Comparison of ENCODE assay signal across 31 cellular contexts in the genomic region with DNA sequence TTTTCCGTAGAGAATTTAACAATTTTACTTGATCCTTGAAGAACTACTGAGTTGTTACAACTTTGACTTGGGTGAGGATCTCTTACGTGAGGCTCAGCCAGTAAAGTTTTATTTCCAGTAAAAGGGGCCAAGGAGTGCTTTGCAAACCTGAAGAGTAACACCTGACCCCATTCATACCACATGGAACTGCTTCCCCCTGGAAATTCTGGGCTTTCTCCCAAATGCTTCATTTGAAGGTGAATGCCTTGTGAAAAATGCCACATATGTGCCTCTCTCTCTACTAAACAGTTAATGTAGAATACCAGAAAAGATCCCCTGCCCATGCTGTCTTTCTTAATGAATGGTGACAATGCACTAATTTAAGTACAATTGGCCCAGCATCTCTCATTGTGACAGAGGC.
"Had no signal": no experiment of that assay in that cellular context is flagged by ENCODE, and none has a peak within 500 bp of the region (broad histone marks: within the 10 kb centered on the region; RNA-seq: fewer than 3 reads in every experiment).

No MANE protein-coding gene starts in this region.

- H3K27me3 Mint-ChIP-seq: activated CD4-positive, alpha-beta T cell treated with anti-CD3 and anti-CD28 coated beads for 36 hours; activated CD4-positive, alpha-beta T cell treated with anti-CD3 and anti-CD28 coated beads, Interleukin-2, amount 10 ng/mL, durations not matched to agents 7 days and 5 days; activated naive CD4-positive, alpha-beta T cell treated with anti-CD3 and anti-CD28 coated beads, Interleukin-2, amount 50 U/mL, for 24 hours; activated naive CD8-positive, alpha-beta T cell treated with anti-CD3 and anti-CD28 coated beads, Interleukin-2, amount 10 ng/mL, durations not matched to agents 7 days and 5 days; activated T-cell treated with anti-CD3 and anti-CD28 coated beads, Interleukin-2, amount 50 U/mL, for 24 hours had no signal

- ATAC-seq: activated CD4-positive, alpha-beta T cell treated with anti-CD3 and anti-CD28 coated beads for 36 hours; activated CD4-positive, CD25-positive, alpha-beta regulatory T cell treated with anti-CD3 and anti-CD28 coated beads, Interleukin-2, amount 50 U/mL, for 24 hours; activated CD8-positive, alpha-beta T cell treated with anti-CD3 and anti-CD28 coated beads, Interleukin-2, amount 10 ng/mL, durations not matched to agents 7 days and 5 days; body of pancreas; Panc1; WTC11 had no signal

- DNase-seq: activated CD4-positive, alpha-beta T cell treated with anti-CD3 and anti-CD28 coated beads for 36 hours; activated CD4-positive, alpha-beta T cell treated with anti-CD3 and anti-CD28 coated beads, Interleukin-2, amount 10 ng/mL, durations not matched to agents 7 days and 5 days; activated CD4-positive, alpha-beta T cell treated with anti-CD3 and anti-CD28 coated beads, Interleukin-2, amount 50 U/mL, for 48 hours; activated CD8-positive, alpha-beta T cell treated with anti-CD3 and anti-CD28 coated beads, Interleukin-2, amount 10 ng/mL, durations not matched to agents 7 days and 5 days; activated gamma-delta T cell; activated naive CD4-positive, alpha-beta T cell treated with Interleukin-2 at 50 U/mL for 16 hours; activated naive CD8-positive, alpha-beta T cell treated with anti-CD3 and anti-CD28 coated beads, Interleukin-2, amount 10 ng/mL, durations not matched to agents 7 days and 5 days; activated T-cell treated with anti-CD3 and anti-CD28 coated beads, Interleukin-2, amount 50 U/mL, for 24 hours; amygdala; body of pancreas; Kasumi-1; KG1; MG63; NCI-H1048; NCI-H1105 treated with DMSO at 0.1 percent for 48 hours; NCI-H1436; NCI-H1930; NCI-H2081 treated with DMSO at 0.1 percent for 48 hours; NCI-H226; NCI-H446 treated with DMSO at 0.1 percent for 48 hours; SHP77; SJCRH30 had no signal

- H3K27ac Mint-ChIP-seq: activated CD4-positive, alpha-beta T cell treated with anti-CD3 and anti-CD28 coated beads for 36 hours; activated CD4-positive, alpha-beta T cell treated with anti-CD3 and anti-CD28 coated beads, Interleukin-2, amount 10 ng/mL, durations not matched to agents 7 days and 5 days; activated CD8-positive, alpha-beta T cell treated with anti-CD3 and anti-CD28 coated beads, Interleukin-2, amount 10 ng/mL, durations not matched to agents 7 days and 5 days; activated naive CD4-positive, alpha-beta T cell treated with anti-CD3 and anti-CD28 coated beads, Interleukin-2, amount 50 U/mL, for 24 hours; activated naive CD8-positive, alpha-beta T cell treated with anti-CD3 and anti-CD28 coated beads, Interleukin-2, amount 10 ng/mL, durations not matched to agents 7 days and 5 days; activated T-cell treated with anti-CD3 and anti-CD28 coated beads, Interleukin-2, amount 50 U/mL, for 24 hours; activated T-helper 2 cell treated with anti-CD3 and anti-CD28 coated beads, Interferon-gamma antibody, Interleukin-2, Interleukin-4, amounts not matched to agents 10 μg/mL and 5 μg/mL and 100 μg/mL, durations not matched to agents 14 hours and 24 hours and 36 hours; WTC11 had no signal

- FAIRE-seq: TTC549 had no signal

- H3K27me3 ChIP-seq: ascending aorta, body of pancreas, breast epithelium, MG63, SJCRH30 had no signal

- H3K9me3 Mint-ChIP-seq: activated naive CD4-positive, alpha-beta T cell treated with anti-CD3 and anti-CD28 coated beads, Interleukin-2, amount 50 U/mL, for 24 hours; activated naive CD8-positive, alpha-beta T cell treated with anti-CD3 and anti-CD28 coated beads, Interleukin-2, amount 10 ng/mL, durations not matched to agents 7 days and 5 days; activated T-helper 2 cell treated with anti-CD3 and anti-CD28 coated beads, Interferon-gamma antibody, Interleukin-2, Interleukin-4, amounts not matched to agents 10 μg/mL and 5 μg/mL and 100 μg/mL, durations not matched to agents 14 hours and 24 hours and 36 hours; WTC11 had no signal

- H3K4me1 Mint-ChIP-seq: activated CD4-positive, alpha-beta T cell treated with anti-CD3 and anti-CD28 coated beads for 36 hours; activated CD4-positive, alpha-beta T cell treated with anti-CD3 and anti-CD28 coated beads, Interleukin-2, amount 10 ng/mL, durations not matched to agents 7 days and 5 days; activated naive CD4-positive, alpha-beta T cell treated with anti-CD3 and anti-CD28 coated beads, Interleukin-2, amount 50 U/mL, for 24 hours; activated naive CD8-positive, alpha-beta T cell treated with anti-CD3 and anti-CD28 coated beads, Interleukin-2, amount 10 ng/mL, durations not matched to agents 7 days and 5 days had no signal

- H3K9me3 ChIP-seq: ascending aorta, body of pancreas, breast epithelium, MG63, SJCRH30 had no signal

- H3K36me3 ChIP-seq: ascending aorta, breast epithelium, MG63, SJCRH30 had no signal

- H3K4me1 ChIP-seq: ascending aorta, breast epithelium, SJCRH30 had no signal

- H3K4me3 Mint-ChIP-seq: activated CD4-positive, alpha-beta T cell treated with anti-CD3 and anti-CD28 coated beads for 36 hours; activated CD4-positive, alpha-beta T cell treated with anti-CD3 and anti-CD28 coated beads, Interleukin-2, amount 10 ng/mL, durations not matched to agents 7 days and 5 days; activated CD8-positive, alpha-beta T cell treated with anti-CD3 and anti-CD28 coated beads, Interleukin-2, amount 10 ng/mL, durations not matched to agents 7 days and 5 days; activated naive CD4-positive, alpha-beta T cell treated with anti-CD3 and anti-CD28 coated beads, Interleukin-2, amount 50 U/mL, for 24 hours; activated naive CD8-positive, alpha-beta T cell treated with anti-CD3 and anti-CD28 coated beads, Interleukin-2, amount 10 ng/mL, durations not matched to agents 7 days and 5 days; activated T-cell treated with anti-CD3 and anti-CD28 coated beads, Interleukin-2, amount 50 U/mL, for 24 hours; WTC11 had no signal

- H3K4me3 ChIP-seq: ascending aorta, body of pancreas, breast epithelium, MG63, SJCRH30 had no signal

- H3K27ac ChIP-seq: ascending aorta, body of pancreas, breast epithelium, SJCRH30, SK-N-MC had no signal

- H3K36me3 Mint-ChIP-seq: activated naive CD4-positive, alpha-beta T cell treated with anti-CD3 and anti-CD28 coated beads, Interleukin-2, amount 50 U/mL, for 24 hours; activated naive CD8-positive, alpha-beta T cell treated with anti-CD3 and anti-CD28 coated beads, Interleukin-2, amount 10 ng/mL, durations not matched to agents 7 days and 5 days; WTC11 had no signal
